Comparison of ENCODE assay signal across 18 cellular contexts in genomic region chr14:77926942-77927341, GRCh38.
A peak's percentile ranks its signal among the peaks of the same experiment; 100 is the strongest.
DNase-seq lines count a peak whose midpoint lies in the region; ATAC-seq, FAIRE-seq and TF ChIP-seq lines count a peak whose summit lies in the region.
"Had no signal": no experiment of that assay in that cellular context is flagged by ENCODE, and none has a peak within 500 bp of the region (broad histone marks: within the 10 kb centered on the region; RNA-seq: fewer than 3 reads in every experiment).

No MANE protein-coding gene starts in this region.

- H3K27me3 ChIP-seq in body of pancreas = no peaks in the 10 kb centered on the region
- H3K27me3 ChIP-seq: BLaER1 had no signal

- DNase-seq in D721Med (ENCODE audit: insufficient read length, low spot score) = peak; percentile 82
- peak; percentile 84 for DNase-seq in NCI-H82 treated with DMSO at 0.1 percent for 48 hours (lab: John Stamatoyannopoulos, UW; ENCODE audit: unreplicated experiment)
- peak; percentile 63 for DNase-seq in ecto neural progenitor cell (ENCODE audit: low spot score)
- no peak for DNase-seq in body of pancreas
- DNase-seq in AG20443 (ENCODE audit: low spot score) = no peak
- DNase-seq in GOT3 (lab: John Stamatoyannopoulos, UW) = no peak
- DNase-seq: CD4-positive, alpha-beta T cell; CD8-positive, alpha-beta memory T cell; DMS153; EL; GDM1; HFFc6 had no signal

- intact Hi-C loops in body of pancreas (cut with DNase I) = no loop called here

- FAIRE-seq in D721Med (lab: Jason Lieb, UNC) = peak; percentile 98
- FAIRE-seq: GM12878, GM19239, H54 had no signal

- TF ChIP-seq POLR2A in body of pancreas (IDR thresholded peaks at IDR 0.05) = no peak

- no peaks in the 10 kb centered on the region for H3K4me1 ChIP-seq in body of pancreas
- H3K4me1 ChIP-seq: BLaER1, HAP-1 had no signal

- no peaks in the 10 kb centered on the region for H3K36me3 ChIP-seq in body of pancreas (replicated peaks in 1 of 2; ENCODE audit: insufficient read depth in 1 of 2, low read depth in 2 of 2)
- H3K36me3 ChIP-seq: BLaER1, HAP-1 had no signal

- H3K27ac ChIP-seq in body of pancreas = no peak overlapping the region
- H3K27ac ChIP-seq: BLaER1 had no signal

- ATAC-seq in body of pancreas = no peak
- ATAC-seq: GM12878, GM23338 had no signal

- TF ChIP-seq CTCF in D721Med (IDR thresholded peaks at IDR 0.05; ENCODE audit: insufficient read depth, missing control alignments) (no peak), body of pancreas (IDR thresholded peaks at IDR 0.05) (no peak)

- H3K9me3 ChIP-seq in body of pancreas = no peaks in the 10 kb centered on the region
- H3K9me3 ChIP-seq: BLaER1, HAP-1 had no signal

- H3K4me3 ChIP-seq in body of pancreas = no peak overlapping the region
- H3K4me3 ChIP-seq: BLaER1, GM12878, GM23338, HAP-1 had no signal

- WGBS in body of pancreas, 2 donors = 87 to 93% methylated on average over 6 to 9 of the region's 9 CpGs

Comparison
In these comparisons a context has a peak if more than half of its experiments do, and no peak if none do; other contexts are left out.
1. DNase-seq: peak in D721Med (single experiment), NCI-H82 treated with DMSO at 0.1 percent for 48 hours (single experiment) and ecto neural progenitor cell (single experiment); none in body of pancreas (0 of 4), AG20443 (single experiment) and GOT3 (single experiment).